Comparison of ENCODE assay signal across 8 cellular contexts in the genomic region with DNA sequence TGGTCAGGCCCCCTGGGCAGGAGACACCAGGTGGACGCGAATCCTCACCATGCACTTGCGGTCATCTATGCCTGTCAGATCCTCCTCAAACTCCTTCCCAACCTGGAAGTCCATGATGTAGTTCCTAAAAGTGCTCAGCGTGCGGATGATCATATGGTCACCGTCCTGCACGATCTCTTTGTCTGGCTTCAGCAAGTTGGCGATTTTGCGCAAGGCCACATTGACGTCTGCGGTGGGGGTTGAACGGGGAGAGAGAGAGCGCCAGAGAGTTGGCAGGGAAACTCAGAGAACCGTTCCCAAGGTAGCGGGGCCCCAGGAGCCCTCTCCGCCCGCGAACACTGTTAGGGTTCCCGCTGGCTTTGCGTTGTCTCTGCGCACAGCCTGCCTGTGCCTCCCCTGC. TPM values are rescaled to one million over a fixed set of nuclear protein-coding genes. Genes with fewer than 3 reads are reported as not detected.
DNase-seq lines count a peak whose midpoint lies in the region; ATAC-seq, FAIRE-seq and TF ChIP-seq lines count a peak whose summit lies in the region.

No MANE protein-coding gene starts in this region.

- H3K4me1 ChIP-seq in A549 (0 out of 3 replicates have a peak, but pooled peaks cover 9% of the 10 kb centered on the region), neural progenitor cell (peaks cover 44% of the 10 kb centered on the region)

- no peaks in the 10 kb centered on the region for H3K36me3 ChIP-seq in neural progenitor cell

- TF ChIP-seq CTCF in A549 (IDR thresholded peaks at IDR 0.05): no peak
- TF ChIP-seq CTCF in neural progenitor cell (IDR thresholded peaks at IDR 0.05): no peak

- CTCF ChIA-PET in A549 (lab: Yijun Ruan, JAX): no interaction called here

- H3K4me3 Mint-ChIP-seq in neural progenitor cell: peak overlapping the region; percentile 86
- H3K4me3 Mint-ChIP-seq in activated T-helper 2 cell treated with anti-CD3 and anti-CD28 coated beads, Interferon-gamma antibody, Interleukin-2, Interleukin-4, amounts not matched to agents 10 μg/mL and 5 μg/mL and 100 μg/mL, durations not matched to agents 14 hours and 24 hours and 36 hours (ENCODE audit: low read depth): no peak overlapping the region

- H3K36me3 Mint-ChIP-seq in neural progenitor cell: peaks cover 4% of the 10 kb centered on the region
- no peaks in the 10 kb centered on the region for H3K36me3 Mint-ChIP-seq in activated T-helper 2 cell treated with anti-CD3 and anti-CD28 coated beads, Interferon-gamma antibody, Interleukin-2, Interleukin-4, amounts not matched to agents 10 μg/mL and 5 μg/mL and 100 μg/mL, durations not matched to agents 14 hours and 24 hours and 36 hours (ENCODE audit: low read depth)

- intact Hi-C loops in head of caudate nucleus (cut with DNase I): loop anchor here (10.0 kb wide), 1 partner anchor 396 kb away; the partner anchor contains the start of gene CLSTN2
- intact Hi-C loops in activated T-helper 2 cell treated with anti-CD3 and anti-CD28 coated beads, Interferon-gamma antibody, Interleukin-2, Interleukin-4, amounts not matched to agents 10 μg/mL and 5 μg/mL and 100 μg/mL, durations not matched to agents 14 hours and 24 hours and 36 hours (cut with micrococcal nuclease): no loop called here

- no peaks in the 10 kb centered on the region for H3K79me2 ChIP-seq in neural progenitor cell (ENCODE audit: low read depth)

- DNase-seq in A549 (ENCODE audit: low read depth in 1 of 2, low spot score in 1 of 2): no peak
- DNase-seq in SW480 (ENCODE audit: low spot score): peak; percentile 76
- DNase-seq in head of caudate nucleus: peak in 29 of 42 donors; percentile 15 to 78 (median 48)
- peak; percentile 39 for DNase-seq in neural progenitor cell (ENCODE audit: low spot score)
- DNase-seq in activated T-helper 2 cell treated with anti-CD3 and anti-CD28 coated beads, Interferon-gamma antibody, Interleukin-2, Interleukin-4, amounts not matched to agents 10 μg/mL and 5 μg/mL and 100 μg/mL, durations not matched to agents 14 hours and 24 hours and 36 hours (ENCODE audit: low spot score): no peak
- DNase-seq in activated T-cell treated with anti-CD3 and anti-CD28 coated beads, Interleukin-2, amount 50 U/mL, for 48 hours: no peak
- no peak for DNase-seq in kidney tubule cell (ENCODE audit: low spot score)

- H3K9me3 ChIP-seq in A549 (no peaks in the 10 kb centered on the region), neural progenitor cell (ENCODE audit: low read depth) (no peaks in the 10 kb centered on the region)

- H3K27ac Mint-ChIP-seq in neural progenitor cell: peak overlapping the region; percentile 86
- H3K27ac Mint-ChIP-seq in activated T-helper 2 cell treated with anti-CD3 and anti-CD28 coated beads, Interferon-gamma antibody, Interleukin-2, Interleukin-4, amounts not matched to agents 10 μg/mL and 5 μg/mL and 100 μg/mL, durations not matched to agents 14 hours and 24 hours and 36 hours: no peak overlapping the region

- peaks cover 5% of the 10 kb centered on the region for H4K20me1 ChIP-seq in neural progenitor cell (ENCODE audit: low read depth)

- H3F3A ChIP-seq in neural progenitor cell (ENCODE audit: low read depth): peaks cover 41% of the 10 kb centered on the region

- TF ChIP-seq RAD21 in A549 (conservative IDR thresholded peaks at IDR 0.05 in 1 of 2, IDR thresholded peaks at IDR 0.05 in 1 of 2): no peak

- peak overlapping the region in 1 of 2 experiments; percentile 76; a peak in 3 of 6 replicates for H3K27ac ChIP-seq in A549
- H3K27ac ChIP-seq in neural progenitor cell: no peak overlapping the region

- H3K27me3 Mint-ChIP-seq in neural progenitor cell (ENCODE audit: insufficient read depth, low read depth): peaks cover 19% of the 10 kb centered on the region
- H3K27me3 Mint-ChIP-seq in activated T-helper 2 cell treated with anti-CD3 and anti-CD28 coated beads, Interferon-gamma antibody, Interleukin-2, Interleukin-4, amounts not matched to agents 10 μg/mL and 5 μg/mL and 100 μg/mL, durations not matched to agents 14 hours and 24 hours and 36 hours (ENCODE audit: low read depth): peaks cover 49% of the 10 kb centered on the region

- H2AFZ ChIP-seq in neural progenitor cell (replicated peaks): peak overlapping the region; percentile 7

- no peak for ATAC-seq in A549
- ATAC-seq in GM18511 (IDR thresholded peaks at IDR 0.05; ENCODE audit: unreplicated experiment): no peak

- POLR2A ChIA-PET in A549 (lab: Yijun Ruan, JAX): no interaction called here

- TF ChIP-seq POLR2A in A549 (IDR thresholded peaks at IDR 0.05; ENCODE audit: low read length): no peak

- peak overlapping the region; percentile 77 for H3K4me2 ChIP-seq in A549
- peak overlapping the region; percentile 87 for H3K4me2 ChIP-seq in neural progenitor cell

- H3K4me3 ChIP-seq in A549 (peak overlapping the region; percentile 47; the same call in 2 of the 3 replicates), neural progenitor cell (peak overlapping the region; percentile 46)

- peaks cover 82% of the 10 kb centered on the region for H3K4me1 Mint-ChIP-seq in neural progenitor cell
- H3K4me1 Mint-ChIP-seq in activated T-helper 2 cell treated with anti-CD3 and anti-CD28 coated beads, Interferon-gamma antibody, Interleukin-2, Interleukin-4, amounts not matched to agents 10 μg/mL and 5 μg/mL and 100 μg/mL, durations not matched to agents 14 hours and 24 hours and 36 hours (ENCODE audit: low read depth): peaks cover 5% of the 10 kb centered on the region

- WGBS in A549 (ENCODE audit: missing lambda C conversion rate): 90% methylated on average over 16 of the region's 21 CpGs

- no peak overlapping the region for H3K9ac ChIP-seq in neural progenitor cell

- peaks cover 62% of the 10 kb centered on the region for H3K27me3 ChIP-seq in neural progenitor cell

- no peak for FAIRE-seq in A549 (lab: Jason Lieb, UNC)

- H3K9me3 Mint-ChIP-seq in neural progenitor cell: peaks cover 2% of the 10 kb centered on the region
- H3K9me3 Mint-ChIP-seq in activated T-helper 2 cell treated with anti-CD3 and anti-CD28 coated beads, Interferon-gamma antibody, Interleukin-2, Interleukin-4, amounts not matched to agents 10 μg/mL and 5 μg/mL and 100 μg/mL, durations not matched to agents 14 hours and 24 hours and 36 hours: no peaks in the 10 kb centered on the region

- TF ChIP-seq EP300 in A549 (IDR thresholded peaks at IDR 0.05): no peak

TF ChIP-seq in A549, 52 proteins besides CTCF, POLR2A, EP300 and RAD21:
- TF ChIP-seq RNF2 (IDR thresholded peaks at IDR 0.05; ENCODE audit: borderline replicate concordance, low read depth) (no peak), RARB (CRISPR knock-in tag; IDR thresholded peaks at IDR 0.05) (no peak), MAZ (IDR thresholded peaks at IDR 0.05; ENCODE audit: borderline replicate concordance, low read depth, low read length) (no peak), HDAC2 (IDR thresholded peaks at IDR 0.05) (no peak), CEBPB (IDR thresholded peaks at IDR 0.05) (no peak)
- TF ChIP-seq, protein P1, sequence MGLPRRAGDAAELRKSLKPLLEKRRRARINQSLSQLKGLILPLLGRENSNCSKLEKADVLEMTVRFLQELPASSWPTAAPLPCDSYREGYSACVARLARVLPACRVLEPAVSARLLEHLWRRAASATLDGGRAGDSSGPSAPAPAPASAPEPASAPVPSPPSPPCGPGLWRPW (IDR thresholded peaks at IDR 0.05): no peak

RNA-seq across cellular contexts. Expression of gene RBP1, which starts 0.8 kb away (rescaled TPM):
- polyA plus RNA-seq in A549 (2011; rRNA removed) (4.3 and 8.2 TPM in 2 replicates), A549 (2017; fragmentation: RNase III; extraction: RNeasy Plus Mini Kit Qiagen cat#74134 plus additional on column Dnase treatment) (9.1 to 17.8 TPM (median 16.7 TPM) in 3 replicates)
- 4.0 and 5.2 TPM in 2 replicates for polyA plus RNA-seq in A549 (2012; cell fraction: cytosol; rRNA removed)
- polyA plus RNA-seq in A549 (2012; cell fraction: nucleus; rRNA removed): 1.7 and 4.3 TPM in 2 replicates
- polyA minus RNA-seq in A549 (2011; rRNA and poly(A)+ RNA removed): 2.2 and 2.4 TPM in 2 replicates
- 4.0 and 11.5 TPM in 2 replicates for total RNA-seq in neural progenitor cell (ENCODE audit: low replicate concordance)
- not detected in 2 replicates for total RNA-seq in activated T-helper 2 cell treated with anti-CD3 and anti-CD28 coated beads, Interferon-gamma antibody, Interleukin-2, Interleukin-4, amounts not matched to agents 10 μg/mL and 5 μg/mL and 100 μg/mL, durations not matched to agents 14 hours and 24 hours and 36 hours

Comparison
In these comparisons a context has a peak if more than half of its experiments do, and no peak if none do; other contexts are left out.
1. DNase-seq: peak in SW480 (single experiment), head of caudate nucleus (29 of 42) and neural progenitor cell (single experiment); none in A549 (0 of 2), activated T-helper 2 cell treated with anti-CD3 and anti-CD28 coated beads, Interferon-gamma antibody, Interleukin-2, Interleukin-4, amounts not matched to agents 10 μg/mL and 5 μg/mL and 100 μg/mL, durations not matched to agents 14 hours and 24 hours and 36 hours (single experiment), activated T-cell treated with anti-CD3 and anti-CD28 coated beads, Interleukin-2, amount 50 U/mL, for 48 hours (0 of 2) and kidney tubule cell (single experiment).